Comparison of ENCODE assay signal across 1 cellular context in genomic region chr19:18156841-18157464, GRCh38.
TF ChIP-seq lines count a peak whose summit lies in the region.

No MANE protein-coding gene starts in this region.

TF ChIP-seq in K562, 482 proteins besides CTCF, POLR2A, EP300 and RAD21 (continued from another document and continues in another):
- TF ChIP-seq ZBTB40 (IDR thresholded peaks at IDR 0.05): no peak
- TF ChIP-seq ZBTB40 (CRISPR knock-in tag; IDR thresholded peaks at IDR 0.05): no peak
- peak; percentile 83 for TF ChIP-seq RAD51 (IDR thresholded peaks at IDR 0.05; ENCODE audit: borderline replicate concordance, low read depth)
- peak; percentile 75 for TF ChIP-seq SMAD4 (CRISPR knock-in tag; conservative IDR thresholded peaks at IDR 0.05)
- TF ChIP-seq, protein P1, sequence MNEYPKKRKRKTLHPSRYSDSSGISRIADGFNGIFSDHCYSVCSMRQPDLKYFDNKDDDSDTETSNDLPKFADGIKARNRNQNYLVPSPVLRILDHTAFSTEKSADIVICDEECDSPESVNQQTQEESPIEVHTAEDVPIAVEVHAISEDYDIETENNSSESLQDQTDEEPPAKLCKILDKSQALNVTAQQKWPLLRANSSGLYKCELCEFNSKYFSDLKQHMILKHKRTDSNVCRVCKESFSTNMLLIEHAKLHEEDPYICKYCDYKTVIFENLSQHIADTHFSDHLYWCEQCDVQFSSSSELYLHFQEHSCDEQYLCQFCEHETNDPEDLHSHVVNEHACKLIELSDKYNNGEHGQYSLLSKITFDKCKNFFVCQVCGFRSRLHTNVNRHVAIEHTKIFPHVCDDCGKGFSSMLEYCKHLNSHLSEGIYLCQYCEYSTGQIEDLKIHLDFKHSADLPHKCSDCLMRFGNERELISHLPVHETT (CRISPR knock-in tag; conservative IDR thresholded peaks at IDR 0.05 in 1 of 2, IDR thresholded peaks at IDR 0.05 in 1 of 2): 0 out of 4 replicates have a peak, but pooled peaks of 1 of the 2 experiments have one; percentile 31
- peak; percentile 67 for TF ChIP-seq EP400 (IDR thresholded peaks at IDR 0.05)
- no peak for TF ChIP-seq RBM14 (IDR thresholded peaks at IDR 0.05; ENCODE audit: borderline replicate concordance, insufficient read depth, low read depth, low read length)
- TF ChIP-seq POLR2AphosphoS5 (IDR thresholded peaks at IDR 0.05; ENCODE audit: control insufficient read depth, insufficient read depth, low read depth, low read length): peak; percentile 73
- peak; percentile 54 to 63 for TF ChIP-seq E2F6 (IDR thresholded peaks at IDR 0.05; ENCODE audit: borderline replicate concordance in 1 of 2, extremely low read depth in 1 of 2, insufficient read depth in 1 of 2, insufficient read length in 1 of 2, low read depth in 1 of 2, low read length in 1 of 2, poor library complexity in 1 of 2, severe bottlenecking in 1 of 2)
- peak; percentile 72; the same call in 1 of the 2 replicates for TF ChIP-seq CTBP1 (IDR thresholded peaks at IDR 0.05; ENCODE audit: borderline replicate concordance)
- TF ChIP-seq CCNT2 (IDR thresholded peaks at IDR 0.05; ENCODE audit: borderline replicate concordance, extremely low read depth, insufficient read length, low read depth, low read length): peak; percentile 99
- TF ChIP-seq DNMT1 (IDR thresholded peaks at IDR 0.05): no peak
- TF ChIP-seq SMARCE1 (IDR thresholded peaks at IDR 0.05): peak; percentile 90
- peak; percentile 55 for TF ChIP-seq FIP1L1 (IDR thresholded peaks at IDR 0.05; ENCODE audit: low read depth, low read length, poor library complexity, severe bottlenecking)
- peak; percentile 82 for TF ChIP-seq KLF16 (IDR thresholded peaks at IDR 0.05)
- no peak for TF ChIP-seq EWSR1 (IDR thresholded peaks at IDR 0.05; ENCODE audit: borderline replicate concordance, low read depth, partially characterized antibody)
- TF ChIP-seq SP1 (CRISPR knock-in tag; IDR thresholded peaks at IDR 0.05): peak; percentile 62; the same call in 1 of the 2 replicates
- no peak for TF ChIP-seq TCF15 (CRISPR knock-in tag; IDR thresholded peaks at IDR 0.05)
- TF ChIP-seq, protein P2, sequence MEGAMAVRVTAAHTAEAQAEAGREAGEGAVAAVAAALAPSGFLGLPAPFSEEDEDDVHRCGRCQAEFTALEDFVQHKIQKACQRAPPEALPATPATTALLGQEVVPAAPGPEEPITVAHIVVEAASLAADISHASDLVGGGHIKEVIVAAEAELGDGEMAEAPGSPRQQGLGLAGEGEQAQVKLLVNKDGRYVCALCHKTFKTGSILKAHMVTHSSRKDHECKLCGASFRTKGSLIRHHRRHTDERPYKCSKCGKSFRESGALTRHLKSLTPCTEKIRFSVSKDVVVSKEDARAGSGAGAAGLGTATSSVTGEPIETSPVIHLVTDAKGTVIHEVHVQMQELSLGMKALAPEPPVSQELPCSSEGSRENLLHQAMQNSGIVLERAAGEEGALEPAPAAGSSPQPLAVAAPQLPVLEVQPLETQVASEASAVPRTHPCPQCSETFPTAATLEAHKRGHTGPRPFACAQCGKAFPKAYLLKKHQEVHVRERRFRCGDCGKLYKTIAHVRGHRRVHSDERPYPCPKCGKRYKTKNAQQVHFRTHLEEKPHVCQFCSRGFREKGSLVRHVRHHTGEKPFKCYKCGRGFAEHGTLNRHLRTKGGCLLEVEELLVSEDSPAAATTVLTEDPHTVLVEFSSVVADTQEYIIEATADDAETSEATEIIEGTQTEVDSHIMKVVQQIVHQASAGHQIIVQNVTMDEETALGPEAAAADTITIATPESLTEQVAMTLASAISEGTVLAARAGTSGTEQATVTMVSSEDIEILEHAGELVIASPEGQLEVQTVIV (CRISPR knock-in tag; IDR thresholded peaks at IDR 0.05; ENCODE audit: borderline replicate concordance): no peak
- TF ChIP-seq, protein P3, sequence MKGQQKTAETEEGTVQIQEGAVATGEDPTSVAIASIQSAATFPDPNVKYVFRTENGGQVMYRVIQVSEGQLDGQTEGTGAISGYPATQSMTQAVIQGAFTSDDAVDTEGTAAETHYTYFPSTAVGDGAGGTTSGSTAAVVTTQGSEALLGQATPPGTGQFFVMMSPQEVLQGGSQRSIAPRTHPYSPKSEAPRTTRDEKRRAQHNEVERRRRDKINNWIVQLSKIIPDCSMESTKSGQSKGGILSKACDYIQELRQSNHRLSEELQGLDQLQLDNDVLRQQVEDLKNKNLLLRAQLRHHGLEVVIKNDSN (CRISPR knock-in tag; IDR thresholded peaks at IDR 0.05): peak; percentile 95
- peak; percentile 53; the same call in 1 of the 2 replicates for TF ChIP-seq PML (IDR thresholded peaks at IDR 0.05; ENCODE audit: low read length)
- TF ChIP-seq, protein P4, sequence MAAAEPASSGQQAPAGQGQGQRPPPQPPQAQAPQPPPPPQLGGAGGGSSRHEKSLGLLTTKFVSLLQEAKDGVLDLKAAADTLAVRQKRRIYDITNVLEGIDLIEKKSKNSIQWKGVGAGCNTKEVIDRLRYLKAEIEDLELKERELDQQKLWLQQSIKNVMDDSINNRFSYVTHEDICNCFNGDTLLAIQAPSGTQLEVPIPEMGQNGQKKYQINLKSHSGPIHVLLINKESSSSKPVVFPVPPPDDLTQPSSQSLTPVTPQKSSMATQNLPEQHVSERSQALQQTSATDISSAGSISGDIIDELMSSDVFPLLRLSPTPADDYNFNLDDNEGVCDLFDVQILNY (CRISPR knock-in tag; IDR thresholded peaks at IDR 0.05): no peak
- TF ChIP-seq, protein P5, sequence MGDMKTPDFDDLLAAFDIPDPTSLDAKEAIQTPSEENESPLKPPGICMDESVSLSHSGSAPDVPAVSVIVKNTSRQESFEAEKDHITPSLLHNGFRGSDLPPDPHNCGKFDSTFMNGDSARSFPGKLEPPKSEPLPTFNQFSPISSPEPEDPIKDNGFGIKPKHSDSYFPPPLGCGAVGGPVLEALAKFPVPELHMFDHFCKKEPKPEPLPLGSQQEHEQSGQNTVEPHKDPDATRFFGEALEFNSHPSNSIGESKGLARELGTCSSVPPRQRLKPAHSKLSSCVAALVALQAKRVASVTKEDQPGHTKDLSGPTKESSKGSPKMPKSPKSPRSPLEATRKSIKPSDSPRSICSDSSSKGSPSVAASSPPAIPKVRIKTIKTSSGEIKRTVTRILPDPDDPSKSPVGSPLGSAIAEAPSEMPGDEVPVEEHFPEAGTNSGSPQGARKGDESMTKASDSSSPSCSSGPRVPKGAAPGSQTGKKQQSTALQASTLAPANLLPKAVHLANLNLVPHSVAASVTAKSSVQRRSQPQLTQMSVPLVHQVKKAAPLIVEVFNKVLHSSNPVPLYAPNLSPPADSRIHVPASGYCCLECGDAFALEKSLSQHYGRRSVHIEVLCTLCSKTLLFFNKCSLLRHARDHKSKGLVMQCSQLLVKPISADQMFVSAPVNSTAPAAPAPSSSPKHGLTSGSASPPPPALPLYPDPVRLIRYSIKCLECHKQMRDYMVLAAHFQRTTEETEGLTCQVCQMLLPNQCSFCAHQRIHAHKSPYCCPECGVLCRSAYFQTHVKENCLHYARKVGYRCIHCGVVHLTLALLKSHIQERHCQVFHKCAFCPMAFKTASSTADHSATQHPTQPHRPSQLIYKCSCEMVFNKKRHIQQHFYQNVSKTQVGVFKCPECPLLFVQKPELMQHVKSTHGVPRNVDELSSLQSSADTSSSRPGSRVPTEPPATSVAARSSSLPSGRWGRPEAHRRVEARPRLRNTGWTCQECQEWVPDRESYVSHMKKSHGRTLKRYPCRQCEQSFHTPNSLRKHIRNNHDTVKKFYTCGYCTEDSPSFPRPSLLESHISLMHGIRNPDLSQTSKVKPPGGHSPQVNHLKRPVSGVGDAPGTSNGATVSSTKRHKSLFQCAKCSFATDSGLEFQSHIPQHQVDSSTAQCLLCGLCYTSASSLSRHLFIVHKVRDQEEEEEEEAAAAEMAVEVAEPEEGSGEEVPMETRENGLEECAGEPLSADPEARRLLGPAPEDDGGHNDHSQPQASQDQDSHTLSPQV (IDR thresholded peaks at IDR 0.05): peak; percentile 80
- TF ChIP-seq, protein P6, sequence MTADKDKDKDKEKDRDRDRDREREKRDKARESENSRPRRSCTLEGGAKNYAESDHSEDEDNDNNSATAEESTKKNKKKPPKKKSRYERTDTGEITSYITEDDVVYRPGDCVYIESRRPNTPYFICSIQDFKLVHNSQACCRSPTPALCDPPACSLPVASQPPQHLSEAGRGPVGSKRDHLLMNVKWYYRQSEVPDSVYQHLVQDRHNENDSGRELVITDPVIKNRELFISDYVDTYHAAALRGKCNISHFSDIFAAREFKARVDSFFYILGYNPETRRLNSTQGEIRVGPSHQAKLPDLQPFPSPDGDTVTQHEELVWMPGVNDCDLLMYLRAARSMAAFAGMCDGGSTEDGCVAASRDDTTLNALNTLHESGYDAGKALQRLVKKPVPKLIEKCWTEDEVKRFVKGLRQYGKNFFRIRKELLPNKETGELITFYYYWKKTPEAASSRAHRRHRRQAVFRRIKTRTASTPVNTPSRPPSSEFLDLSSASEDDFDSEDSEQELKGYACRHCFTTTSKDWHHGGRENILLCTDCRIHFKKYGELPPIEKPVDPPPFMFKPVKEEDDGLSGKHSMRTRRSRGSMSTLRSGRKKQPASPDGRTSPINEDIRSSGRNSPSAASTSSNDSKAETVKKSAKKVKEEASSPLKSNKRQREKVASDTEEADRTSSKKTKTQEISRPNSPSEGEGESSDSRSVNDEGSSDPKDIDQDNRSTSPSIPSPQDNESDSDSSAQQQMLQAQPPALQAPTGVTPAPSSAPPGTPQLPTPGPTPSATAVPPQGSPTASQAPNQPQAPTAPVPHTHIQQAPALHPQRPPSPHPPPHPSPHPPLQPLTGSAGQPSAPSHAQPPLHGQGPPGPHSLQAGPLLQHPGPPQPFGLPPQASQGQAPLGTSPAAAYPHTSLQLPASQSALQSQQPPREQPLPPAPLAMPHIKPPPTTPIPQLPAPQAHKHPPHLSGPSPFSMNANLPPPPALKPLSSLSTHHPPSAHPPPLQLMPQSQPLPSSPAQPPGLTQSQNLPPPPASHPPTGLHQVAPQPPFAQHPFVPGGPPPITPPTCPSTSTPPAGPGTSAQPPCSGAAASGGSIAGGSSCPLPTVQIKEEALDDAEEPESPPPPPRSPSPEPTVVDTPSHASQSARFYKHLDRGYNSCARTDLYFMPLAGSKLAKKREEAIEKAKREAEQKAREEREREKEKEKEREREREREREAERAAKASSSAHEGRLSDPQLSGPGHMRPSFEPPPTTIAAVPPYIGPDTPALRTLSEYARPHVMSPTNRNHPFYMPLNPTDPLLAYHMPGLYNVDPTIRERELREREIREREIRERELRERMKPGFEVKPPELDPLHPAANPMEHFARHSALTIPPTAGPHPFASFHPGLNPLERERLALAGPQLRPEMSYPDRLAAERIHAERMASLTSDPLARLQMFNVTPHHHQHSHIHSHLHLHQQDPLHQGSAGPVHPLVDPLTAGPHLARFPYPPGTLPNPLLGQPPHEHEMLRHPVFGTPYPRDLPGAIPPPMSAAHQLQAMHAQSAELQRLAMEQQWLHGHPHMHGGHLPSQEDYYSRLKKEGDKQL (CRISPR knock-in tag; IDR thresholded peaks at IDR 0.05; ENCODE audit: borderline replicate concordance): 0 out of 2 replicates have a peak, but pooled peaks have one; percentile 75
